In the genomic region with DNA sequence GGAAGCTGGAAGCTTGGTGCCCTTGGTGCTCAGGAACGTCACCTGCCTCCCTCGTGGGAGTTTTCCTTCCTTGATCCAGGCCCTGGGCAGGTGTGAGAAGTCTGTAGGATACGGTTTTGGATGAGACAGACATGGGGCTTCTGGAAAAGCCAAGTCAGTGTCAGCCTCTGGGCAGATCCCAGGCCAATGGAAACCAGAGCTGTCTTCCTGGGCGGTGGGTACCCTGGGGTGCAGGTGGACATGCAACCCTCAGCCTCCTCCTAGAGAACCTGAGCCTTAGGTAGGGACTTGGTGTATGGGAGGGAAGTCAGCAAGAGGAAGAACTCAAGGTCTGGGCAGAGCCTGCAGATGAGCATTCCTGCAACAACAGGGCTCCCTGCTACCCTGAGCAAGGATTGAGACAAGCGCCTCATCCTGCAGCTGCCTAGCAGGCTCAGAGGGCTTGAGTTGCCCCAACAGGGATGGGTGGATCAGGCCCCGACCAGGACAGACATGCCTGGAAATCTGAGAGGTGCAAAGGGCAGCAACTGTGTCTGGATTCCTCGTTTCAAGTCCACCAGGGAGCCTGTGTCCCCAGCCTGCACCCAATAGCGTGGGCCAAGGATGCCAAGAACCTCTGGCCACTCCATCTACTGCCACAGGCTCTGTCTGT, we compare ENCODE assay signal across 17 cellular contexts. TPM values are rescaled to one million over a fixed set of nuclear protein-coding genes. Genes with fewer than 3 reads are reported as not detected.
DNase-seq lines count a peak whose midpoint lies in the region; ATAC-seq and TF ChIP-seq lines count a peak whose summit lies in the region.
"Had no signal": no experiment of that assay in that cellular context is flagged by ENCODE, and none has a peak within 500 bp of the region (broad histone marks: within the 10 kb centered on the region; RNA-seq: fewer than 3 reads in every experiment).

No MANE protein-coding gene starts in this region.

- TF ChIP-seq CTCF in right atrium auricular region (IDR thresholded peaks at IDR 0.05) (no peak), esophagus muscularis mucosa (IDR thresholded peaks at IDR 0.05) (no peak), sigmoid colon (IDR thresholded peaks at IDR 0.05) (no peak)

- TF ChIP-seq POLR2A in esophagus muscularis mucosa (IDR thresholded peaks at IDR 0.05; ENCODE audit: low read depth) = no peak
- TF ChIP-seq POLR2A in sigmoid colon (IDR thresholded peaks at IDR 0.05) = no peak

- peaks cover 12% of the 10 kb centered on the region for H3K27me3 Mint-ChIP-seq in activated T-helper 1 cell treated with anti-CD3 and anti-CD28 coated beads, Interleukin-12 subunit alpha, Interleukin-12 subunit beta, Interleukin-2, Interleukin-4 antibody, amounts not matched to agents 30 ng/mL and 10 ng/mL and 1 ng/mL, durations not matched to agents 14 hours and 24 hours and 36 hours (ENCODE audit: insufficient read depth)

- no peaks in the 10 kb centered on the region for H3K4me1 Mint-ChIP-seq in activated T-helper 1 cell treated with anti-CD3 and anti-CD28 coated beads, Interleukin-12 subunit alpha, Interleukin-12 subunit beta, Interleukin-2, Interleukin-4 antibody, amounts not matched to agents 30 ng/mL and 10 ng/mL and 1 ng/mL, durations not matched to agents 14 hours and 24 hours and 36 hours (ENCODE audit: low read depth)
- H3K4me1 Mint-ChIP-seq: CD4-positive, alpha-beta memory T cell had no signal

- H3K27ac ChIP-seq in right atrium auricular region (peak overlapping the region; percentile 13 to 72), esophagus muscularis mucosa (replicated peaks in 1 of 4) (no peak overlapping the region), sigmoid colon (no peak overlapping the region)
- H3K27ac ChIP-seq: A549, C4-2B had no signal

- TF ChIP-seq EP300 in esophagus muscularis mucosa (IDR thresholded peaks at IDR 0.05) (no peak), sigmoid colon (IDR thresholded peaks at IDR 0.05) (no peak)

- WGBS in esophagus muscularis mucosa = 76% methylated on average over 4 of the region's 8 CpGs
- 71 to 76% methylated on average over 8 of the region's 8 CpGs for WGBS in sigmoid colon, 2 donors

- no peaks in the 10 kb centered on the region for H3K27me3 ChIP-seq in right atrium auricular region
- peaks cover 0 to 6% (median 0%) of the 10 kb centered on the region in 4 donors for H3K27me3 ChIP-seq in esophagus muscularis mucosa
- no peaks in the 10 kb centered on the region for H3K27me3 ChIP-seq in sigmoid colon
- H3K27me3 ChIP-seq: BE2C had no signal

- H3K4me3 ChIP-seq in right atrium auricular region (no peak overlapping the region), esophagus muscularis mucosa (no peak overlapping the region), sigmoid colon (no peak overlapping the region)
- H3K4me3 ChIP-seq: A549, GM12878 had no signal

- intact Hi-C loops in left ventricle myocardium superior (cut with micrococcal nuclease) (no loop called here), esophagus muscularis mucosa (cut with DNase I) (no loop called here), sigmoid colon (cut with DNase I) (no loop called here)
- intact Hi-C loops in activated T-helper 1 cell treated with anti-CD3 and anti-CD28 coated beads, Interleukin-12 subunit alpha, Interleukin-12 subunit beta, Interleukin-2, Interleukin-4 antibody, amounts not matched to agents 30 ng/mL and 10 ng/mL and 1 ng/mL, durations not matched to agents 14 hours and 24 hours and 36 hours (cut with micrococcal nuclease) = no loop called here

- no peak for ATAC-seq in left ventricle myocardium superior
- ATAC-seq in GM18498 (IDR thresholded peaks at IDR 0.05; ENCODE audit: unreplicated experiment) = no peak
- ATAC-seq: A549, GM12878, HepG2 had no signal

- no peak overlapping the region for H3K27ac Mint-ChIP-seq in activated T-helper 1 cell treated with anti-CD3 and anti-CD28 coated beads, Interleukin-12 subunit alpha, Interleukin-12 subunit beta, Interleukin-2, Interleukin-4 antibody, amounts not matched to agents 30 ng/mL and 10 ng/mL and 1 ng/mL, durations not matched to agents 14 hours and 24 hours and 36 hours
- H3K27ac Mint-ChIP-seq: CD4-positive, alpha-beta memory T cell; HFFc6 had no signal

- no peak overlapping the region for H3K4me3 Mint-ChIP-seq in activated T-helper 1 cell treated with anti-CD3 and anti-CD28 coated beads, Interleukin-12 subunit alpha, Interleukin-12 subunit beta, Interleukin-2, Interleukin-4 antibody, amounts not matched to agents 30 ng/mL and 10 ng/mL and 1 ng/mL, durations not matched to agents 14 hours and 24 hours and 36 hours
- H3K4me3 Mint-ChIP-seq: CD4-positive, alpha-beta memory T cell; HFFc6 had no signal

- H3K4me1 ChIP-seq in right atrium auricular region (peaks cover 0 to 11% of the 10 kb centered on the region in 2 donors), esophagus muscularis mucosa (peaks cover 5 to 14% (median 9%) of the 10 kb centered on the region in 4 donors), sigmoid colon (peaks cover 0 to 10% (median 0%) of the 10 kb centered on the region in 4 donors)
- H3K4me1 ChIP-seq: A549, BE2C had no signal

- DNase-seq in right atrium auricular region (ENCODE audit: low spot score) (peak; percentile 30), left ventricle myocardium superior (no peak), esophagus muscularis mucosa (ENCODE audit: extremely low spot score) (peak; percentile 85), sigmoid colon (peak; percentile 37)
- DNase-seq in activated T-helper 1 cell treated with anti-CD3 and anti-CD28 coated beads, Interleukin-12 subunit alpha, Interleukin-12 subunit beta, Interleukin-2, Interleukin-4 antibody, amounts not matched to agents 30 ng/mL and 10 ng/mL and 1 ng/mL, durations not matched to agents 14 hours and 24 hours and 36 hours (ENCODE audit: low spot score) = no peak
- DNase-seq: BE2C; CD4-positive, alpha-beta memory T cell; DMS79; HCEC 1CT; HFFc6 had no signal

- H3K36me3 ChIP-seq in right atrium auricular region (no peaks in the 10 kb centered on the region), esophagus muscularis mucosa (no peaks in the 10 kb centered on the region), sigmoid colon (no peaks in the 10 kb centered on the region)
- H3K36me3 ChIP-seq: BE2C had no signal

- peaks cover 4% of the 10 kb centered on the region for H3K9me3 Mint-ChIP-seq in activated T-helper 1 cell treated with anti-CD3 and anti-CD28 coated beads, Interleukin-12 subunit alpha, Interleukin-12 subunit beta, Interleukin-2, Interleukin-4 antibody, amounts not matched to agents 30 ng/mL and 10 ng/mL and 1 ng/mL, durations not matched to agents 14 hours and 24 hours and 36 hours

- H3K36me3 Mint-ChIP-seq in activated T-helper 1 cell treated with anti-CD3 and anti-CD28 coated beads, Interleukin-12 subunit alpha, Interleukin-12 subunit beta, Interleukin-2, Interleukin-4 antibody, amounts not matched to agents 30 ng/mL and 10 ng/mL and 1 ng/mL, durations not matched to agents 14 hours and 24 hours and 36 hours (ENCODE audit: low read depth) = no peaks in the 10 kb centered on the region

- H3K9me3 ChIP-seq in right atrium auricular region (peaks cover 0 to 8% of the 10 kb centered on the region in 2 donors), esophagus muscularis mucosa (peaks cover 0 to 6% (median 3%) of the 10 kb centered on the region in 4 donors), sigmoid colon (peaks cover 0 to 5% (median 0%) of the 10 kb centered on the region in 4 donors)
- H3K9me3 ChIP-seq: BE2C had no signal

RNA-seq across cellular contexts. Expression of a gene that starts 37.6 kb away (rescaled TPM):
- total RNA-seq in right atrium auricular region (10 to 100 TPM in 1 of 2 donors, 1 to 10 TPM in 1; 9.9 to 11.4 TPM), left ventricle myocardium superior (6.9 TPM), esophagus muscularis mucosa (under 1 TPM in 3 of 4 donors, not detected in 1; 0.23 to 0.83 (median 0.42) TPM), sigmoid colon (1 to 10 TPM; 2.0 to 5.4 (median 4.1) TPM)
- polyA plus RNA-seq in sigmoid colon = 1 to 10 TPM; 2.4 to 8.1 (median 3.2) TPM
- not detected in 2 replicates for total RNA-seq in activated T-helper 1 cell treated with anti-CD3 and anti-CD28 coated beads, Interleukin-12 subunit alpha, Interleukin-12 subunit beta, Interleukin-2, Interleukin-4 antibody, amounts not matched to agents 30 ng/mL and 10 ng/mL and 1 ng/mL, durations not matched to agents 14 hours and 24 hours and 36 hours
- total RNA-seq: CD4-positive, alpha-beta memory T cell; G401; GM12878; HFFc6 had no signal
- polyA plus RNA-seq: AG04450; CD4-positive, alpha-beta memory T cell; GM12878 had no signal

Comparison
In these comparisons a context has a peak if more than half of its experiments do, and no peak if none do; other contexts are left out.
1. DNase-seq: peak in right atrium auricular region (single experiment), esophagus muscularis mucosa (single experiment) and sigmoid colon (single experiment); none in left ventricle myocardium superior (single experiment) and activated T-helper 1 cell treated with anti-CD3 and anti-CD28 coated beads, Interleukin-12 subunit alpha, Interleukin-12 subunit beta, Interleukin-2, Interleukin-4 antibody, amounts not matched to agents 30 ng/mL and 10 ng/mL and 1 ng/mL, durations not matched to agents 14 hours and 24 hours and 36 hours (single experiment).
2. H3K27ac ChIP-seq: peak in right atrium auricular region (2 of 2); none in esophagus muscularis mucosa (0 of 4) and sigmoid colon (0 of 4).